Comparison of ENCODE assay signal across 32 cellular contexts in the genomic region with DNA sequence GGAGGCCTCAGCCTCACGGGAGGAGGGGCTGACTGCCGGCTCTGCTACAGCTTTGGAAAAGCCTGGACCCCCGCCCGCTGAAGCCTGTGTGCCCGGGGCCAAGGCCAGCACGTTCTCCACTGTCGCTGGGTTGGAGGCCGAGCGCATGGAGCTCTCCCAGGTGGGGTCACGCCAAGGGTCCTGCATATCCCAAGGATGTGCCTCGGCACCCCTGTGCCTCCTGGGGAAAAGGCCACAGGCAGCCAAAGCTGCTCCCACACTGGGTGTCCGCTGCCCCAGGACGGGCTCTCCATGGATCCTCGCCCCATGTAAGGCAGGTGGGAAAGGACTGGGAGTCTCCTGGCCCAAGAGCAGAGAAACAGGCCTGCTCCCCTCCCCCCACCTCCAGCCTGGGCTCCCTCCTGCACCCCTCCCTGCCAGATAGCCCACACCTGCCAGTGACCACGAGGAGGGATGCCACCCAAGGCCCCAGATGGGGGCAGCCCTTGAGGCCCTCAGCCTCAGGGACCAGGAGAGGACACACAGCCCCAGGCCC.
A peak's percentile ranks its signal among the peaks of the same experiment; 100 is the strongest.
DNase-seq lines count a peak whose midpoint lies in the region; ATAC-seq and TF ChIP-seq lines count a peak whose summit lies in the region.
"Had no signal": no experiment of that assay in that cellular context is flagged by ENCODE, and none has a peak within 500 bp of the region (broad histone marks: within the 10 kb centered on the region; RNA-seq: fewer than 3 reads in every experiment).

No MANE protein-coding gene starts in this region.

- no peaks in the 10 kb centered on the region for H3K9me3 ChIP-seq in SK-N-SH
- no peaks in the 10 kb centered on the region for H3K9me3 ChIP-seq in muscle layer of colon (ENCODE audit: low read length)
- no peaks in the 10 kb centered on the region for H3K9me3 ChIP-seq in thyroid gland
- no peaks in the 10 kb centered on the region for H3K9me3 ChIP-seq in CD8-positive, alpha-beta T cell (ENCODE audit: low read length)
- H3K9me3 ChIP-seq: esophagus muscularis mucosa, heart left ventricle, tibial nerve had no signal

- no peaks in the 10 kb centered on the region for H3F3A ChIP-seq in SK-N-SH (replicated peaks; ENCODE audit: insufficient read depth)

- intact Hi-C loops in thyroid gland (cut with DNase I) = no loop called here
- intact Hi-C loops in CD8-positive, alpha-beta T cell (cut with DNase I, micrococcal nuclease) = no loop called here

- H3K4me1 ChIP-seq in SK-N-SH (ENCODE audit: control insufficient read depth in 1 of 2, insufficient read depth in 2 of 2, low read depth in 1 of 2, low read length in 1 of 2) (peaks cover 0 to 33% of the 10 kb centered on the region in 2 experiments; a peak in 1 of 4 replicates), muscle layer of colon (ENCODE audit: insufficient read depth, low read length) (peaks cover 39% of the 10 kb centered on the region), thyroid gland (peaks cover 32 to 47% of the 10 kb centered on the region in 2 donors)
- no peaks in the 10 kb centered on the region for H3K4me1 ChIP-seq in CD8-positive, alpha-beta T cell (ENCODE audit: insufficient read depth, low read length)

- H3K9ac ChIP-seq in SK-N-SH = no peak overlapping the region
- H3K9ac ChIP-seq in muscle layer of colon (ENCODE audit: low read length) = no peak overlapping the region
- H3K9ac ChIP-seq: KMS-11 had no signal

- TF ChIP-seq CTCF in SK-N-SH (IDR thresholded peaks at IDR 0.05) = no peak
- no peak for TF ChIP-seq CTCF in chondrocyte (IDR thresholded peaks at IDR 0.05)
- no peak for TF ChIP-seq CTCF in thyroid gland (IDR thresholded peaks at IDR 0.05)
- TF ChIP-seq CTCF in CD8-positive, alpha-beta T cell (IDR thresholded peaks at IDR 0.05) = no peak

- peaks cover 6% of the 10 kb centered on the region for H3K36me3 Mint-ChIP-seq in chondrocyte (ENCODE audit: low read depth)
- peaks cover 21% of the 10 kb centered on the region for H3K36me3 Mint-ChIP-seq in CD8-positive, alpha-beta T cell

- CTCF ChIA-PET in SK-N-SH (lab: Yijun Ruan, JAX) = interaction anchor here (0.5 to 1.1 kb wide), 2 partner anchors 45 to 90 kb away, joined by 3 read pairs; no protein-coding TSS in a partner anchor
- CTCF ChIA-PET in CD8-positive, alpha-beta T cell (lab: Charles Lee) = no interaction called here

- no peak overlapping the region for H3K4me3 ChIP-seq in SK-N-SH (ENCODE audit: low read depth in 2 of 2, low read length in 1 of 2)
- no peak overlapping the region for H3K4me3 ChIP-seq in muscle layer of colon (ENCODE audit: low read depth in 1 of 2, low read length in 2 of 2)
- H3K4me3 ChIP-seq in thyroid gland (replicated peaks in 1 of 3) = no peak overlapping the region
- H3K4me3 ChIP-seq in CD8-positive, alpha-beta T cell (ENCODE audit: low read depth, low read length) = no peak overlapping the region
- H3K4me3 ChIP-seq: esophagus muscularis mucosa, heart left ventricle, tibial nerve had no signal

- H3K27me3 ChIP-seq in SK-N-SH (ENCODE audit: insufficient read depth) = no peaks in the 10 kb centered on the region
- no peaks in the 10 kb centered on the region for H3K27me3 ChIP-seq in muscle layer of colon (ENCODE audit: control insufficient read depth in 1 of 2, insufficient read depth in 2 of 2, low read length in 2 of 2)
- no peaks in the 10 kb centered on the region for H3K27me3 ChIP-seq in thyroid gland
- H3K27me3 ChIP-seq in CD8-positive, alpha-beta T cell (ENCODE audit: insufficient read depth, low read length) = no peaks in the 10 kb centered on the region
- H3K27me3 ChIP-seq: esophagus muscularis mucosa, heart left ventricle, tibial nerve had no signal

- H3K79me2 ChIP-seq in SK-N-SH (ENCODE audit: insufficient read depth) = no peaks in the 10 kb centered on the region

- no peak for ATAC-seq in SK-N-SH treated with all-trans-retinoic acid at 6 μM for 48 hours
- ATAC-seq in HG02588 (IDR thresholded peaks at IDR 0.05; ENCODE audit: unreplicated experiment) = no peak
- ATAC-seq in CD8-positive, alpha-beta T cell = no peak
- ATAC-seq: activated CD4-positive, alpha-beta T cell treated with anti-CD3 and anti-CD28 coated beads for 36 hours; activated CD8-positive, alpha-beta T cell treated with anti-CD3 and anti-CD28 coated beads for 36 hours; heart left ventricle had no signal

- no peak for TF ChIP-seq POLR2A in thyroid gland (IDR thresholded peaks at IDR 0.05)

- H3K27ac Mint-ChIP-seq in chondrocyte (ENCODE audit: unreplicated experiment) = no peak overlapping the region
- no peak overlapping the region for H3K27ac Mint-ChIP-seq in CD8-positive, alpha-beta T cell
- H3K27ac Mint-ChIP-seq: activated CD4-positive, alpha-beta T cell treated with anti-CD3 and anti-CD28 coated beads for 36 hours; activated CD8-positive, alpha-beta T cell treated with anti-CD3 and anti-CD28 coated beads for 36 hours; activated T-helper 1 cell treated with anti-CD3 and anti-CD28 coated beads, Interleukin-12 subunit alpha, Interleukin-12 subunit beta, Interleukin-2, Interleukin-4 antibody, amounts not matched to agents 30 ng/mL and 10 ng/mL and 1 ng/mL, durations not matched to agents 14 hours and 24 hours and 36 hours; T-helper 2 cell treated with Interferon-gamma antibody and Interleukin-4, amounts not matched to agents 5 μg/mL and 100 μg/mL, for 36 hours had no signal

- peaks cover 7% of the 10 kb centered on the region for H3K4me1 Mint-ChIP-seq in chondrocyte (ENCODE audit: low read depth)
- H3K4me1 Mint-ChIP-seq in CD8-positive, alpha-beta T cell (ENCODE audit: low read depth) = peaks cover 3% of the 10 kb centered on the region
- H3K4me1 Mint-ChIP-seq: activated CD4-positive, alpha-beta T cell treated with anti-CD3 and anti-CD28 coated beads for 36 hours had no signal

- H3K9me2 ChIP-seq in SK-N-SH = no peaks in the 10 kb centered on the region

- no peak overlapping the region for H3K4me3 Mint-ChIP-seq in chondrocyte (ENCODE audit: unreplicated experiment)
- H3K4me3 Mint-ChIP-seq in CD8-positive, alpha-beta T cell = no peak overlapping the region
- H3K4me3 Mint-ChIP-seq: activated CD4-positive, alpha-beta T cell treated with anti-CD3 and anti-CD28 coated beads for 36 hours; activated CD8-positive, alpha-beta T cell treated with anti-CD3 and anti-CD28 coated beads for 36 hours; activated T-helper 1 cell treated with anti-CD3 and anti-CD28 coated beads, Interleukin-12 subunit alpha, Interleukin-12 subunit beta, Interleukin-2, Interleukin-4 antibody, amounts not matched to agents 30 ng/mL and 10 ng/mL and 1 ng/mL, durations not matched to agents 14 hours and 24 hours and 36 hours; T-helper 2 cell treated with Interferon-gamma antibody and Interleukin-4, amounts not matched to agents 5 μg/mL and 100 μg/mL, for 36 hours had no signal

- no peak overlapping the region for H3K4me2 ChIP-seq in SK-N-SH
- H3K4me2 ChIP-seq: KMS-11 had no signal

- H3K9me3 Mint-ChIP-seq in chondrocyte (ENCODE audit: low read depth) = no peaks in the 10 kb centered on the region
- H3K9me3 Mint-ChIP-seq in CD8-positive, alpha-beta T cell = no peaks in the 10 kb centered on the region
- H3K9me3 Mint-ChIP-seq: activated CD8-positive, alpha-beta T cell treated with anti-CD3 and anti-CD28 coated beads for 36 hours; activated T-helper 1 cell treated with anti-CD3 and anti-CD28 coated beads, Interleukin-12 subunit alpha, Interleukin-12 subunit beta, Interleukin-2, Interleukin-4 antibody, amounts not matched to agents 30 ng/mL and 10 ng/mL and 1 ng/mL, durations not matched to agents 14 hours and 24 hours and 36 hours; T-helper 2 cell treated with Interferon-gamma antibody and Interleukin-4, amounts not matched to agents 5 μg/mL and 100 μg/mL, for 36 hours had no signal

- POLR2A ChIA-PET in SK-N-SH (lab: Yijun Ruan, JAX) = no interaction called here
- POLR2A ChIA-PET in CD8-positive, alpha-beta T cell (lab: Charles Lee) = no interaction called here

- H3K27ac ChIP-seq in SK-N-SH (ENCODE audit: low read depth in 2 of 2, low read length in 1 of 2) (peak overlapping the region in 1 of 2 experiments; percentile 22; a peak in 1 of 4 replicates), muscle layer of colon (ENCODE audit: low read depth, low read length) (peak overlapping the region; percentile 35), thyroid gland (peak overlapping the region; percentile 63 to 79 (median 70))
- H3K27ac ChIP-seq in CD8-positive, alpha-beta T cell (ENCODE audit: low read depth, low read length) = no peak overlapping the region
- H3K27ac ChIP-seq: 22Rv1, C4-2B, KMS-11, VCaP had no signal

- DNase-seq in SK-N-SH (peak; percentile 32), chondrocyte (ENCODE audit: low spot score) (peak; percentile 84), thyroid gland (no peak), CD1c-positive myeloid dendritic cell (ENCODE audit: extremely low spot score) (no peak)
- DNase-seq in CD8-positive, alpha-beta T cell = no peak
- DNase-seq: activated CD4-positive, alpha-beta T cell treated with anti-CD3 and anti-CD28 coated beads for 36 hours; activated CD8-positive, alpha-beta memory T cell treated with anti-CD3 and anti-CD28 coated beads, Interleukin-2, amount 50 U/mL, for 48 hours; activated CD8-positive, alpha-beta T cell treated with anti-CD3 and anti-CD28 coated beads for 36 hours; activated naive CD4-positive, alpha-beta T cell treated with Interleukin-2 at 50 U/mL for 16 hours; Calu3; dermis blood vessel endothelial cell; DMS79 treated with DMSO at 0.1 percent for 48 hours; foreskin fibroblast; GDM1; MM.1S; NCI-H1105 treated with DMSO at 0.1 percent for 48 hours; NCI-H1930; NCI-H524; SHP77; stimulated activated CD4-positive, alpha-beta T cell treated with anti-CD3 and anti-CD28 coated beads, Interleukin-4, amount 100 ng/mL, for 24 hours had no signal

- no peak for TF ChIP-seq EP300 in SK-N-SH (IDR thresholded peaks at IDR 0.05; ENCODE audit: borderline replicate concordance in 1 of 2, low read depth in 1 of 2, low read length in 1 of 2)

- no peak overlapping the region for H2AFZ ChIP-seq in SK-N-SH (ENCODE audit: low read depth)

- H4K20me1 ChIP-seq in SK-N-SH (ENCODE audit: insufficient read depth) = peaks cover 5% of the 10 kb centered on the region; the same call in 1 of the 2 replicates

- 100% methylated on average over 1 of the region's 15 CpGs for WGBS in SK-N-SH (ENCODE audit: low lambda C conversion rate)
- WGBS in thyroid gland, 2 donors = 86 to 94% methylated on average over 3 to 7 of the region's 15 CpGs

- peaks cover 0 to 28% of the 10 kb centered on the region in 2 experiments for H3K36me3 ChIP-seq in SK-N-SH (replicated peaks in 1 of 2; ENCODE audit: control insufficient read depth in 1 of 2, insufficient read depth in 2 of 2, low read length in 1 of 2)
- no peaks in the 10 kb centered on the region for H3K36me3 ChIP-seq in muscle layer of colon (ENCODE audit: insufficient read depth, low read length)
- H3K36me3 ChIP-seq in thyroid gland = peaks cover 11 to 15% of the 10 kb centered on the region in 2 donors
- H3K36me3 ChIP-seq in CD8-positive, alpha-beta T cell (ENCODE audit: insufficient read depth, low read length) = peaks cover 4% of the 10 kb centered on the region

- H3K27me3 Mint-ChIP-seq in chondrocyte (ENCODE audit: low read depth) = no peaks in the 10 kb centered on the region
- H3K27me3 Mint-ChIP-seq in CD8-positive, alpha-beta T cell (ENCODE audit: low read depth) = no peaks in the 10 kb centered on the region
- H3K27me3 Mint-ChIP-seq: activated CD4-positive, alpha-beta T cell treated with anti-CD3 and anti-CD28 coated beads for 36 hours; activated CD8-positive, alpha-beta T cell treated with anti-CD3 and anti-CD28 coated beads for 36 hours had no signal

- no peak for TF ChIP-seq RAD21 in SK-N-SH (IDR thresholded peaks at IDR 0.05; ENCODE audit: low read length)

Comparison
In these comparisons a context has a peak if more than half of its experiments do, and no peak if none do; other contexts are left out.
1. DNase-seq: peak in SK-N-SH (single experiment) and chondrocyte (single experiment); none in thyroid gland (0 of 2), CD1c-positive myeloid dendritic cell (single experiment) and CD8-positive, alpha-beta T cell (0 of 7).